In the genomic region with DNA sequence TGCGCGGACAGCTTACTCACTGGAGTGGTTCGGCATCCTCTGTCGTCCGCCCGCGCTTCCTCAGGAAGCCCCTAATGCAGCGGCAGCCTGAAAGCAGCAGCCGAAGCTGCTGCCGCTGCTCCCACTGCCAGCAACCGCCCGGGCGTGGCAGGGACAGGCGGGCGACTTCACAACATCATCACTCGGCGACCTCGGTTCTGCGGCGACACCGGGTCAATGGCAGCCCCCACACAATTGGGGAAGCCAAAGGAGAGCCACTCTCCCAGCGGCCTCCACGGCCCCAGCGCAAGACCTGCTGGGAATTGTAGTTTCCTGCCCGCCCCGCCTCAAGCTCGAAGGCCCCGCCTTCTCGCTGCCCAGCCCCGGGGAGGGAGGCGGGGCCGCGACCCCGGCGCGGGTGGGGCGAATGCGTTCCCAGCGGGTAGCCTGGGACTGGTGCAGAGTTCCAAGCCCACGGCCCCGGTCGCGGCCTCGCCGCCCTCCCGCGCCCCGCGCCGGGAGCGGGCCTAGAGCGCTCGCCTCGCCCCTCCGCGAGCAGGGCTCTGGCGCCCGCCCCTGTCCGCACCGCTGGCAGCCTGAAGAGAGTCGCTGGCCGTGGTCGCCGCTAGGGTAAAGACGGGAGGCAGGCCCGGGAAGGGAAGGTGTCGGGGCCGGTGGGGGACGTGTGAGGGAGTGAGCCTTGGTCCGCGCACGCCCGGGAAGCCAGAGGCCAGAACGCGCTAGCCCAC, we compare ENCODE assay signal across 1 cellular context.
TF ChIP-seq lines count a peak whose summit lies in the region.

A gene with protein sequence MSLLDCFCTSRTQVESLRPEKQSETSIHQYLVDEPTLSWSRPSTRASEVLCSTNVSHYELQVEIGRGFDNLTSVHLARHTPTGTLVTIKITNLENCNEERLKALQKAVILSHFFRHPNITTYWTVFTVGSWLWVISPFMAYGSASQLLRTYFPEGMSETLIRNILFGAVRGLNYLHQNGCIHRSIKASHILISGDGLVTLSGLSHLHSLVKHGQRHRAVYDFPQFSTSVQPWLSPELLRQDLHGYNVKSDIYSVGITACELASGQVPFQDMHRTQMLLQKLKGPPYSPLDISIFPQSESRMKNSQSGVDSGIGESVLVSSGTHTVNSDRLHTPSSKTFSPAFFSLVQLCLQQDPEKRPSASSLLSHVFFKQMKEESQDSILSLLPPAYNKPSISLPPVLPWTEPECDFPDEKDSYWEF (plus strand): TSS at position 411 of the 728 bp plus-strand sequence. CDS start 3,101 bp downstream, outside the sequence.
A gene with protein sequence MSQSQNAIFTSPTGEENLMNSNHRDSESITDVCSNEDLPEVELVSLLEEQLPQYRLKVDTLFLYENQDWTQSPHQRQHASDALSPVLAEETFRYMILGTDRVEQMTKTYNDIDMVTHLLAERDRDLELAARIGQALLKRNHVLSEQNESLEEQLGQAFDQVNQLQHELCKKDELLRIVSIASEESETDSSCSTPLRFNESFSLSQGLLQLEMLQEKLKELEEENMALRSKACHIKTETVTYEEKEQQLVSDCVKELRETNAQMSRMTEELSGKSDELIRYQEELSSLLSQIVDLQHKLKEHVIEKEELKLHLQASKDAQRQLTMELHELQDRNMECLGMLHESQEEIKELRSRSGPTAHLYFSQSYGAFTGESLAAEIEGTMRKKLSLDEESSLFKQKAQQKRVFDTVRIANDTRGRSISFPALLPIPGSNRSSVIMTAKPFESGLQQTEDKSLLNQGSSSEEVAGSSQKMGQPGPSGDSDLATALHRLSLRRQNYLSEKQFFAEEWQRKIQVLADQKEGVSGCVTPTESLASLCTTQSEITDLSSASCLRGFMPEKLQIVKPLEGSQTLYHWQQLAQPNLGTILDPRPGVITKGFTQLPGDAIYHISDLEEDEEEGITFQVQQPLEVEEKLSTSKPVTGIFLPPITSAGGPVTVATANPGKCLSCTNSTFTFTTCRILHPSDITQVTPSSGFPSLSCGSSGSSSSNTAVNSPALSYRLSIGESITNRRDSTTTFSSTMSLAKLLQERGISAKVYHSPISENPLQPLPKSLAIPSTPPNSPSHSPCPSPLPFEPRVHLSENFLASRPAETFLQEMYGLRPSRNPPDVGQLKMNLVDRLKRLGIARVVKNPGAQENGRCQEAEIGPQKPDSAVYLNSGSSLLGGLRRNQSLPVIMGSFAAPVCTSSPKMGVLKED (minus strand): TSS at position 129 of the 728 bp plus-strand sequence. CDS start 30,951 bp downstream, outside the sequence.

TF ChIP-seq in SK-N-SH, 30 proteins besides CTCF, POLR2A, EP300 and RAD21 (continued from another document):
- TF ChIP-seq, protein P1, sequence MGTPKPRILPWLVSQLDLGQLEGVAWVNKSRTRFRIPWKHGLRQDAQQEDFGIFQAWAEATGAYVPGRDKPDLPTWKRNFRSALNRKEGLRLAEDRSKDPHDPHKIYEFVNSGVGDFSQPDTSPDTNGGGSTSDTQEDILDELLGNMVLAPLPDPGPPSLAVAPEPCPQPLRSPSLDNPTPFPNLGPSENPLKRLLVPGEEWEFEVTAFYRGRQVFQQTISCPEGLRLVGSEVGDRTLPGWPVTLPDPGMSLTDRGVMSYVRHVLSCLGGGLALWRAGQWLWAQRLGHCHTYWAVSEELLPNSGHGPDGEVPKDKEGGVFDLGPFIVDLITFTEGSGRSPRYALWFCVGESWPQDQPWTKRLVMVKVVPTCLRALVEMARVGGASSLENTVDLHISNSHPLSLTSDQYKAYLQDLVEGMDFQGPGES (IDR thresholded peaks at IDR 0.05; ENCODE audit: low read depth, low read length): no peak
- no peak; the same call in 1 of the 2 replicates for TF ChIP-seq GABPA (IDR thresholded peaks at IDR 0.05; ENCODE audit: low read depth)
- TF ChIP-seq FOXM1 (IDR thresholded peaks at IDR 0.05; ENCODE audit: low read depth): no peak
- no peak for TF ChIP-seq EZH2phosphoT487 (IDR thresholded peaks at IDR 0.05; ENCODE audit: borderline replicate concordance, low read depth)
- no peak for TF ChIP-seq JUND (IDR thresholded peaks at IDR 0.05)
- TF ChIP-seq, protein P2, sequence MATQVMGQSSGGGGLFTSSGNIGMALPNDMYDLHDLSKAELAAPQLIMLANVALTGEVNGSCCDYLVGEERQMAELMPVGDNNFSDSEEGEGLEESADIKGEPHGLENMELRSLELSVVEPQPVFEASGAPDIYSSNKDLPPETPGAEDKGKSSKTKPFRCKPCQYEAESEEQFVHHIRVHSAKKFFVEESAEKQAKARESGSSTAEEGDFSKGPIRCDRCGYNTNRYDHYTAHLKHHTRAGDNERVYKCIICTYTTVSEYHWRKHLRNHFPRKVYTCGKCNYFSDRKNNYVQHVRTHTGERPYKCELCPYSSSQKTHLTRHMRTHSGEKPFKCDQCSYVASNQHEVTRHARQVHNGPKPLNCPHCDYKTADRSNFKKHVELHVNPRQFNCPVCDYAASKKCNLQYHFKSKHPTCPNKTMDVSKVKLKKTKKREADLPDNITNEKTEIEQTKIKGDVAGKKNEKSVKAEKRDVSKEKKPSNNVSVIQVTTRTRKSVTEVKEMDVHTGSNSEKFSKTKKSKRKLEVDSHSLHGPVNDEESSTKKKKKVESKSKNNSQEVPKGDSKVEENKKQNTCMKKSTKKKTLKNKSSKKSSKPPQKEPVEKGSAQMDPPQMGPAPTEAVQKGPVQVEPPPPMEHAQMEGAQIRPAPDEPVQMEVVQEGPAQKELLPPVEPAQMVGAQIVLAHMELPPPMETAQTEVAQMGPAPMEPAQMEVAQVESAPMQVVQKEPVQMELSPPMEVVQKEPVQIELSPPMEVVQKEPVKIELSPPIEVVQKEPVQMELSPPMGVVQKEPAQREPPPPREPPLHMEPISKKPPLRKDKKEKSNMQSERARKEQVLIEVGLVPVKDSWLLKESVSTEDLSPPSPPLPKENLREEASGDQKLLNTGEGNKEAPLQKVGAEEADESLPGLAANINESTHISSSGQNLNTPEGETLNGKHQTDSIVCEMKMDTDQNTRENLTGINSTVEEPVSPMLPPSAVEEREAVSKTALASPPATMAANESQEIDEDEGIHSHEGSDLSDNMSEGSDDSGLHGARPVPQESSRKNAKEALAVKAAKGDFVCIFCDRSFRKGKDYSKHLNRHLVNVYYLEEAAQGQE (IDR thresholded peaks at IDR 0.05; ENCODE audit: low read depth, low read length): no peak
- TF ChIP-seq FOXJ3 (CRISPR knock-in tag; IDR thresholded peaks at IDR 0.05): no peak
- peak; percentile 64 for TF ChIP-seq TAF1 (IDR thresholded peaks at IDR 0.05; ENCODE audit: borderline replicate concordance, low read depth, low read length)
- TF ChIP-seq, protein P3, sequence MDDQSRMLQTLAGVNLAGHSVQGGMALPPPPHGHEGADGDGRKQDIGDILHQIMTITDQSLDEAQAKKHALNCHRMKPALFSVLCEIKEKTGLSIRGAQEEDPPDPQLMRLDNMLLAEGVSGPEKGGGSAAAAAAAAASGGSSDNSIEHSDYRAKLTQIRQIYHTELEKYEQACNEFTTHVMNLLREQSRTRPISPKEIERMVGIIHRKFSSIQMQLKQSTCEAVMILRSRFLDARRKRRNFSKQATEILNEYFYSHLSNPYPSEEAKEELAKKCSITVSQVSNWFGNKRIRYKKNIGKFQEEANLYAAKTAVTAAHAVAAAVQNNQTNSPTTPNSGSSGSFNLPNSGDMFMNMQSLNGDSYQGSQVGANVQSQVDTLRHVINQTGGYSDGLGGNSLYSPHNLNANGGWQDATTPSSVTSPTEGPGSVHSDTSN (IDR thresholded peaks at IDR 0.05): 0 out of 2 replicates have a peak, but pooled peaks have one; percentile 22
- TF ChIP-seq RFX5 (IDR thresholded peaks at IDR 0.05; ENCODE audit: low read length): no peak
- TF ChIP-seq, protein P4, sequence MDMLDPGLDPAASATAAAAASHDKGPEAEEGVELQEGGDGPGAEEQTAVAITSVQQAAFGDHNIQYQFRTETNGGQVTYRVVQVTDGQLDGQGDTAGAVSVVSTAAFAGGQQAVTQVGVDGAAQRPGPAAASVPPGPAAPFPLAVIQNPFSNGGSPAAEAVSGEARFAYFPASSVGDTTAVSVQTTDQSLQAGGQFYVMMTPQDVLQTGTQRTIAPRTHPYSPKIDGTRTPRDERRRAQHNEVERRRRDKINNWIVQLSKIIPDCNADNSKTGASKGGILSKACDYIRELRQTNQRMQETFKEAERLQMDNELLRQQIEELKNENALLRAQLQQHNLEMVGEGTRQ (IDR thresholded peaks at IDR 0.05; ENCODE audit: borderline replicate concordance, low read depth, low read length): no peak
- TF ChIP-seq, protein P5, sequence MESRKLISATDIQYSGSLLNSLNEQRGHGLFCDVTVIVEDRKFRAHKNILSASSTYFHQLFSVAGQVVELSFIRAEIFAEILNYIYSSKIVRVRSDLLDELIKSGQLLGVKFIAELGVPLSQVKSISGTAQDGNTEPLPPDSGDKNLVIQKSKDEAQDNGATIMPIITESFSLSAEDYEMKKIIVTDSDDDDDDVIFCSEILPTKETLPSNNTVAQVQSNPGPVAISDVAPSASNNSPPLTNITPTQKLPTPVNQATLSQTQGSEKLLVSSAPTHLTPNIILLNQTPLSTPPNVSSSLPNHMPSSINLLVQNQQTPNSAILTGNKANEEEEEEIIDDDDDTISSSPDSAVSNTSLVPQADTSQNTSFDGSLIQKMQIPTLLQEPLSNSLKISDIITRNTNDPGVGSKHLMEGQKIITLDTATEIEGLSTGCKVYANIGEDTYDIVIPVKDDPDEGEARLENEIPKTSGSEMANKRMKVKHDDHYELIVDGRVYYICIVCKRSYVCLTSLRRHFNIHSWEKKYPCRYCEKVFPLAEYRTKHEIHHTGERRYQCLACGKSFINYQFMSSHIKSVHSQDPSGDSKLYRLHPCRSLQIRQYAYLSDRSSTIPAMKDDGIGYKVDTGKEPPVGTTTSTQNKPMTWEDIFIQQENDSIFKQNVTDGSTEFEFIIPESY (IDR thresholded peaks at IDR 0.05; ENCODE audit: borderline replicate concordance, low read depth): no peak
- peak; percentile 90 for TF ChIP-seq CHD2 (IDR thresholded peaks at IDR 0.05; ENCODE audit: low read length, partially characterized antibody)
- peak; percentile 89 for TF ChIP-seq YY1 (IDR thresholded peaks at IDR 0.05; ENCODE audit: low read depth)
- peak; percentile 34; the same call in 1 of the 2 replicates for TF ChIP-seq TCF12 (IDR thresholded peaks at IDR 0.05)
- TF ChIP-seq, protein P6, sequence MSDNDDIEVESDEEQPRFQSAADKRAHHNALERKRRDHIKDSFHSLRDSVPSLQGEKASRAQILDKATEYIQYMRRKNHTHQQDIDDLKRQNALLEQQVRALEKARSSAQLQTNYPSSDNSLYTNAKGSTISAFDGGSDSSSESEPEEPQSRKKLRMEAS (IDR thresholded peaks at IDR 0.05; ENCODE audit: low read depth): peak; percentile 50; the same call in 1 of the 2 replicates
- peak; percentile 70 for TF ChIP-seq ELF1 (IDR thresholded peaks at IDR 0.05)
